In genomic region chr2:105820151-105820550, GRCh38 we compare ENCODE assay signal across 21 cellular contexts.
A peak's percentile ranks its signal among the peaks of the same experiment; 100 is the strongest.
DNase-seq lines count a peak whose midpoint lies in the region; ATAC-seq and TF ChIP-seq lines count a peak whose summit lies in the region.
"Had no signal": no experiment of that assay in that cellular context is flagged by ENCODE, and none has a peak within 500 bp of the region (broad histone marks: within the 10 kb centered on the region; RNA-seq: fewer than 3 reads in every experiment).

No MANE protein-coding gene starts in this region.

- no peak for ATAC-seq in effector memory CD8-positive, alpha-beta T cell (replicated peaks)
- ATAC-seq in stimulated activated effector memory CD8-positive, alpha-beta T cell treated with anti-CD3 and anti-CD28 coated beads, Interleukin-12 subunit alpha, Interleukin-12 subunit beta, amount 100 ng/mL, for 72 hours: no peak
- no peak for ATAC-seq in SK-N-SH treated with all-trans-retinoic acid at 6 μM for 48 hours
- ATAC-seq: activated CD8-positive, alpha-beta memory T cell treated with anti-CD3 and anti-CD28 coated beads, Interleukin-2, amount 10 ng/mL, durations not matched to agents 7 days and 5 days; natural killer cell treated with Interleukin-12 subunit alpha and Interleukin-12 subunit beta and Interleukin-15 and Interleukin-18, amount 100 ng/mL, for 72 hours had no signal

- H3K27ac Mint-ChIP-seq in activated CD4-positive, alpha-beta T cell treated with anti-CD3 and anti-CD28 coated beads, Interleukin-2, amount 10 ng/mL, durations not matched to agents 24 days and 14 days: peak overlapping the region; percentile 26
- peak overlapping the region; percentile 61 to 84 for H3K27ac Mint-ChIP-seq in effector memory CD8-positive, alpha-beta T cell
- H3K27ac Mint-ChIP-seq in stimulated activated effector memory CD8-positive, alpha-beta T cell treated with anti-CD3 and anti-CD28 coated beads, Interleukin-12 subunit alpha, Interleukin-12 subunit beta, amount 100 ng/mL, for 72 hours: peak overlapping the region; percentile 13
- H3K27ac Mint-ChIP-seq: activated CD8-positive, alpha-beta memory T cell treated with anti-CD3 and anti-CD28 coated beads, Interleukin-2, amount 10 ng/mL, durations not matched to agents 7 days and 5 days had no signal

- H3K4me1 Mint-ChIP-seq in activated CD4-positive, alpha-beta T cell treated with anti-CD3 and anti-CD28 coated beads, Interleukin-2, amount 10 ng/mL, durations not matched to agents 24 days and 14 days: peaks cover 56% of the 10 kb centered on the region
- peaks cover 61 to 69% of the 10 kb centered on the region in 2 donors for H3K4me1 Mint-ChIP-seq in effector memory CD8-positive, alpha-beta T cell (ENCODE audit: low read depth in 2 of 2)
- peaks cover 69% of the 10 kb centered on the region for H3K4me1 Mint-ChIP-seq in stimulated activated effector memory CD8-positive, alpha-beta T cell treated with anti-CD3 and anti-CD28 coated beads, Interleukin-12 subunit alpha, Interleukin-12 subunit beta, amount 100 ng/mL, for 72 hours

- H3K36me3 Mint-ChIP-seq in activated CD4-positive, alpha-beta T cell treated with anti-CD3 and anti-CD28 coated beads, Interleukin-2, amount 10 ng/mL, durations not matched to agents 24 days and 14 days (ENCODE audit: low read depth): peaks cover 61% of the 10 kb centered on the region
- H3K36me3 Mint-ChIP-seq in effector memory CD8-positive, alpha-beta T cell (ENCODE audit: insufficient read depth): peaks cover 28% of the 10 kb centered on the region
- peaks cover 75% of the 10 kb centered on the region for H3K36me3 Mint-ChIP-seq in stimulated activated effector memory CD8-positive, alpha-beta T cell treated with anti-CD3 and anti-CD28 coated beads, Interleukin-12 subunit alpha, Interleukin-12 subunit beta, amount 100 ng/mL, for 72 hours

- TF ChIP-seq CTCF in RWPE1 (conservative IDR thresholded peaks at IDR 0.05; ENCODE audit: low read depth): no peak
- no peak for TF ChIP-seq CTCF in A673 (conservative IDR thresholded peaks at IDR 0.05; ENCODE audit: low read depth, low read length)

- H3K9me3 Mint-ChIP-seq in activated CD4-positive, alpha-beta T cell treated with anti-CD3 and anti-CD28 coated beads, Interleukin-2, amount 10 ng/mL, durations not matched to agents 24 days and 14 days: no peaks in the 10 kb centered on the region
- H3K9me3 Mint-ChIP-seq in effector memory CD8-positive, alpha-beta T cell: no peaks in the 10 kb centered on the region
- no peaks in the 10 kb centered on the region for H3K9me3 Mint-ChIP-seq in stimulated activated effector memory CD8-positive, alpha-beta T cell treated with anti-CD3 and anti-CD28 coated beads, Interleukin-12 subunit alpha, Interleukin-12 subunit beta, amount 100 ng/mL, for 72 hours
- H3K9me3 Mint-ChIP-seq: activated B cell treated with CpG ODN at 0.5 μM for 24 hours; natural killer cell treated with Interleukin-12 subunit alpha and Interleukin-12 subunit beta and Interleukin-15 and Interleukin-18, amount 100 ng/mL, for 72 hours had no signal

- no peaks in the 10 kb centered on the region for H3K4me1 ChIP-seq in A673 (ENCODE audit: insufficient read depth, low read length, poor library complexity, severe bottlenecking)
- H3K4me1 ChIP-seq: prostate gland had no signal

- POLR2A ChIA-PET in RWPE1 (lab: Yijun Ruan, JAX; ENCODE audit: low non-redundant PET) (no interaction called here), A673 (lab: Charles Lee; ENCODE audit: low non-redundant PET) (no interaction called here)

- peak overlapping the region; percentile 17; the same call in 1 of the 2 replicates for H3K27ac ChIP-seq in RWPE1
- no peak overlapping the region for H3K27ac ChIP-seq in A673 (ENCODE audit: low read depth, low read length, poor library complexity, severe bottlenecking)
- H3K27ac ChIP-seq: cardiac muscle cell, prostate gland, thyroid gland had no signal

- no TSS peak for BruUV-seq in A673 (replicated peaks; lab: Mats Ljungman, UMichigan)

- no peak for DNase-seq in activated CD4-positive, alpha-beta T cell treated with anti-CD3 and anti-CD28 coated beads, Interleukin-2, amount 10 ng/mL, durations not matched to agents 24 days and 14 days
- DNase-seq in activated CD4-positive, alpha-beta T cell treated with anti-CD3 and anti-CD28 coated beads, Interleukin-2, amount 50 U/mL, for 48 hours: no peak
- DNase-seq in RWPE1 (ENCODE audit: low spot score) (no peak), A673 (ENCODE audit: low spot score) (no peak), dedifferentiated amniotic fluid mesenchymal stem cell (ENCODE audit: extremely low spot score) (no peak)
- DNase-seq in effector memory CD8-positive, alpha-beta T cell: no peak
- DNase-seq in stimulated activated effector memory CD8-positive, alpha-beta T cell treated with anti-CD3 and anti-CD28 coated beads, Interleukin-12 subunit alpha, Interleukin-12 subunit beta, amount 100 ng/mL, for 72 hours (ENCODE audit: low spot score in 2 of 2): no peak
- DNase-seq: activated B cell treated with CpG ODN at 0.5 μM for 24 hours; activated CD8-positive, alpha-beta memory T cell treated with anti-CD3 and anti-CD28 coated beads, Interleukin-2, amount 10 ng/mL, durations not matched to agents 7 days and 5 days; activated effector memory CD4-positive, alpha-beta T cell treated with anti-CD3 and anti-CD28 coated beads, Interleukin-2, amount 50 U/mL, for 16 hours; anterior cingulate cortex; dermis blood vessel endothelial cell; KG1; NCI-H146; NCI-H2171 treated with DMSO at 0.1 percent for 48 hours; NCI-H524 treated with DMSO at 0.1 percent for 48 hours; thyroid gland had no signal

- no peak overlapping the region for H3K4me3 ChIP-seq in A673 (ENCODE audit: low read depth, low read length, poor library complexity, severe bottlenecking)
- H3K4me3 ChIP-seq: cardiac muscle cell, prostate gland, thyroid gland had no signal

- no peaks in the 10 kb centered on the region for H3K27me3 ChIP-seq in A673 (replicated peaks; ENCODE audit: insufficient read depth, low read depth, low read length, poor library complexity)
- H3K27me3 ChIP-seq: cardiac muscle cell, thyroid gland had no signal

- H3K9me3 ChIP-seq in A673 (ENCODE audit: low read depth, low read length, poor library complexity, severe bottlenecking): no peaks in the 10 kb centered on the region
- H3K9me3 ChIP-seq: prostate gland, thyroid gland had no signal

- no peaks in the 10 kb centered on the region for H3K36me3 ChIP-seq in A673 (ENCODE audit: insufficient read depth, low read length, poor library complexity, severe bottlenecking)
- H3K36me3 ChIP-seq: cardiac muscle cell, prostate gland, thyroid gland had no signal

- intact Hi-C loops in activated CD4-positive, alpha-beta T cell treated with anti-CD3 and anti-CD28 coated beads, Interleukin-2, amount 10 ng/mL, durations not matched to agents 24 days and 14 days (cut with micrococcal nuclease): no loop called here
- intact Hi-C loops in A673 (cut with micrococcal nuclease; ENCODE audit: unreplicated experiment): no loop called here

- CTCF ChIA-PET in RWPE1 (lab: Yijun Ruan, JAX) (no interaction called here), A673 (lab: Charles Lee) (no interaction called here)

- no peak overlapping the region for H3K4me3 Mint-ChIP-seq in activated CD4-positive, alpha-beta T cell treated with anti-CD3 and anti-CD28 coated beads, Interleukin-2, amount 10 ng/mL, durations not matched to agents 24 days and 14 days
- H3K4me3 Mint-ChIP-seq in effector memory CD8-positive, alpha-beta T cell: no peak overlapping the region
- no peak overlapping the region for H3K4me3 Mint-ChIP-seq in stimulated activated effector memory CD8-positive, alpha-beta T cell treated with anti-CD3 and anti-CD28 coated beads, Interleukin-12 subunit alpha, Interleukin-12 subunit beta, amount 100 ng/mL, for 72 hours
- H3K4me3 Mint-ChIP-seq: activated B cell treated with CpG ODN at 0.5 μM for 24 hours; activated CD8-positive, alpha-beta memory T cell treated with anti-CD3 and anti-CD28 coated beads, Interleukin-2, amount 10 ng/mL, durations not matched to agents 7 days and 5 days; natural killer cell treated with Interleukin-12 subunit alpha and Interleukin-12 subunit beta and Interleukin-15 and Interleukin-18, amount 100 ng/mL, for 72 hours had no signal

- no peaks in the 10 kb centered on the region for H3K27me3 Mint-ChIP-seq in activated CD4-positive, alpha-beta T cell treated with anti-CD3 and anti-CD28 coated beads, Interleukin-2, amount 10 ng/mL, durations not matched to agents 24 days and 14 days
- no peaks in the 10 kb centered on the region for H3K27me3 Mint-ChIP-seq in effector memory CD8-positive, alpha-beta T cell
- H3K27me3 Mint-ChIP-seq: activated B cell treated with CpG ODN at 0.5 μM for 24 hours; activated CD8-positive, alpha-beta memory T cell treated with anti-CD3 and anti-CD28 coated beads, Interleukin-2, amount 10 ng/mL, durations not matched to agents 7 days and 5 days; natural killer cell treated with Interleukin-12 subunit alpha and Interleukin-12 subunit beta and Interleukin-15 and Interleukin-18, amount 100 ng/mL, for 72 hours had no signal

TF ChIP-seq in SK-N-SH treated with all-trans-retinoic acid at 6 μM for 48 hours, 23 proteins besides CTCF, POLR2A, EP300 and RAD21 (continues in another document):
- TF ChIP-seq ZNF565 (CRISPR knock-in tag; conservative IDR thresholded peaks at IDR 0.05; ENCODE audit: low read depth): no peak
- no peak for TF ChIP-seq ZC3H10 (CRISPR knock-in tag; IDR thresholded peaks at IDR 0.05)
- TF ChIP-seq TSHZ2 (CRISPR knock-in tag; IDR thresholded peaks at IDR 0.05): no peak
- TF ChIP-seq CSDC2 (CRISPR knock-in tag; IDR thresholded peaks at IDR 0.05): no peak
- no peak for TF ChIP-seq ESRRG (CRISPR knock-in tag; IDR thresholded peaks at IDR 0.05)
- TF ChIP-seq RARB (CRISPR knock-in tag; IDR thresholded peaks at IDR 0.05): no peak

Comparison
In these comparisons a context has a peak if more than half of its experiments do, and no peak if none do; other contexts are left out.
1. H3K27ac Mint-ChIP-seq: peak in every context shown above with its lines; median percentile 72 in effector memory CD8-positive, alpha-beta T cell; 26 in activated CD4-positive, alpha-beta T cell treated with anti-CD3 and anti-CD28 coated beads, Interleukin-2, amount 10 ng/mL, durations not matched to agents 24 days and 14 days; 13 in stimulated activated effector memory CD8-positive, alpha-beta T cell treated with anti-CD3 and anti-CD28 coated beads, Interleukin-12 subunit alpha, Interleukin-12 subunit beta, amount 100 ng/mL, for 72 hours.